Comparison of ENCODE assay signal across 8 cellular contexts in the genomic region with DNA sequence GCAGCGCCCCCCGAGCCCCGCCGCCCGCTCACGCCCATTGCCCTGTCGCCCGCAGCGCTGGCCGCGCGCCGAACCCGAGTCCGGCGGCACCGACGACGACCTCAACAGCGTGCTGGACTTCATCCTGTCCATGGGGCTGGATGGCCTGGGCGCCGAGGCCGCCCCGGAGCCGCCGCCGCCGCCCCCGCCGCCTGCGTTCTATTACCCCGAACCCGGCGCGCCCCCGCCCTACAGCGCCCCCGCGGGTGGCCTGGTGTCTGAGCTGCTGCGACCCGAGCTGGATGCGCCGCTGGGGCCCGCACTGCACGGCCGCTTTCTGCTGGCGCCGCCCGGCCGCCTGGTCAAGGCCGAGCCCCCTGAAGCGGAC. TPM values are rescaled to one million over a fixed set of nuclear protein-coding genes. Genes with fewer than 3 reads are reported as not detected.
DNase-seq lines count a peak whose midpoint lies in the region; TF ChIP-seq lines count a peak whose summit lies in the region.

No MANE protein-coding gene starts in this region.

- peak overlapping the region; percentile 17 to 91 for H3K23ac ChIP-seq in mesenchymal stem cell (ENCODE audit: low read length in 2 of 2)

- peak overlapping the region; percentile 65 for H3K4me3 ChIP-seq in CD8-positive, alpha-beta memory T cell (ENCODE audit: low read length)
- peak overlapping the region; percentile 94 for H3K4me3 ChIP-seq in GM23248
- H3K4me3 ChIP-seq in SU-DHL-6 (ENCODE audit: insufficient read depth, low read length, poor library complexity, severe bottlenecking): peak overlapping the region; percentile 41
- peak overlapping the region; percentile 82 for H3K4me3 ChIP-seq in colonic mucosa
- peak overlapping the region; percentile 75 to 77 for H3K4me3 ChIP-seq in mesenchymal stem cell (ENCODE audit: insufficient read depth in 1 of 2, low read depth in 1 of 2, low read length in 2 of 2)

- peak overlapping the region in 1 of 2 experiments; percentile 79 for H2BK12ac ChIP-seq in mesenchymal stem cell (ENCODE audit: low read length in 2 of 2)

- peak overlapping the region; percentile 36 to 97 (median 85) for H3K27ac Mint-ChIP-seq in CD8-positive, alpha-beta memory T cell
- no peak overlapping the region for H3K27ac Mint-ChIP-seq in type B pancreatic cell

- no peak overlapping the region for H2AK5ac ChIP-seq in mesenchymal stem cell (ENCODE audit: low read length, severe bottlenecking)

- peaks cover 34% of the 10 kb centered on the region for H3K36me3 ChIP-seq in CD8-positive, alpha-beta memory T cell (ENCODE audit: insufficient read depth, low read length)
- H3K36me3 ChIP-seq in GM23248 (ENCODE audit: low read depth): peaks cover 23% of the 10 kb centered on the region
- H3K36me3 ChIP-seq in SU-DHL-6 (ENCODE audit: low read length): no peaks in the 10 kb centered on the region
- no peaks in the 10 kb centered on the region for H3K36me3 ChIP-seq in colonic mucosa
- H3K36me3 ChIP-seq in mesenchymal stem cell (ENCODE audit: control insufficient read depth in 1 of 2, insufficient read depth in 2 of 2, low read depth in 1 of 2, low read length in 2 of 2): peaks cover 5 to 14% of the 10 kb centered on the region in 2 experiments

- H3K9me2 ChIP-seq in GM23248 (ENCODE audit: insufficient read depth) (no peaks in the 10 kb centered on the region), SU-DHL-6 (replicated peaks; ENCODE audit: insufficient read depth, low read length) (no peaks in the 10 kb centered on the region)

- H2AFZ ChIP-seq in GM23248: no peak overlapping the region
- no peak overlapping the region for H2AFZ ChIP-seq in SU-DHL-6 (ENCODE audit: low read depth, low read length, severe bottlenecking)
- H2AFZ ChIP-seq in mesenchymal stem cell (ENCODE audit: low read depth, low read length): peak overlapping the region; percentile 79

- H3K18ac ChIP-seq in mesenchymal stem cell (ENCODE audit: low read depth in 1 of 2, low read length in 2 of 2): peak overlapping the region; percentile 95 to 100

- H3K4me1 Mint-ChIP-seq in CD8-positive, alpha-beta memory T cell: peaks cover 33 to 57% (median 40%) of the 10 kb centered on the region in 3 donors
- H3K4me1 Mint-ChIP-seq in type B pancreatic cell (ENCODE audit: unreplicated experiment): no peaks in the 10 kb centered on the region

- peak in 3 of 5 donors; percentile 39 to 74 (median 54) for DNase-seq in CD8-positive, alpha-beta memory T cell
- peak; percentile 63 for DNase-seq in GM23248
- peak; percentile 44 for DNase-seq in colonic mucosa
- DNase-seq in mesenchymal stem cell: peak; percentile 35
- DNase-seq in type B pancreatic cell (ENCODE audit: extremely low spot score, unreplicated experiment): no peak
- DNase-seq in epidermal melanocyte (ENCODE audit: insufficient read length, low spot score): no peak
- no peak for DNase-seq in GDM1 (lab: John Stamatoyannopoulos, UW)

- H4K8ac ChIP-seq in mesenchymal stem cell (ENCODE audit: low read length): peak overlapping the region; percentile 83

- H3F3A ChIP-seq in GM23248 (ENCODE audit: insufficient read depth) (peaks cover 34% of the 10 kb centered on the region), SU-DHL-6 (ENCODE audit: insufficient read depth) (peaks cover 9% of the 10 kb centered on the region)

- H3K9me3 ChIP-seq in CD8-positive, alpha-beta memory T cell (ENCODE audit: low read length): no peaks in the 10 kb centered on the region
- no peaks in the 10 kb centered on the region for H3K9me3 ChIP-seq in GM23248 (ENCODE audit: low read depth)
- H3K9me3 ChIP-seq in SU-DHL-6 (ENCODE audit: insufficient read depth, low read length): no peaks in the 10 kb centered on the region
- no peaks in the 10 kb centered on the region for H3K9me3 ChIP-seq in colonic mucosa
- H3K9me3 ChIP-seq in mesenchymal stem cell (ENCODE audit: control insufficient read depth, low read length): no peaks in the 10 kb centered on the region

- peak overlapping the region; percentile 43 for H4K91ac ChIP-seq in mesenchymal stem cell (ENCODE audit: low read length)

- H3K4me1 ChIP-seq in CD8-positive, alpha-beta memory T cell (ENCODE audit: insufficient read depth, low read length): peaks cover 38% of the 10 kb centered on the region
- H3K4me1 ChIP-seq in GM23248 (ENCODE audit: insufficient read depth): peaks cover 23% of the 10 kb centered on the region
- H3K4me1 ChIP-seq in colonic mucosa: peaks cover 3% of the 10 kb centered on the region
- H3K4me1 ChIP-seq in mesenchymal stem cell (ENCODE audit: control insufficient read depth, insufficient read depth, low read depth, low read length): peaks cover 27% of the 10 kb centered on the region

- no peaks in the 10 kb centered on the region for H3K27me3 ChIP-seq in CD8-positive, alpha-beta memory T cell (ENCODE audit: insufficient read depth, low read length, poor library complexity, severe bottlenecking)
- H3K27me3 ChIP-seq in GM23248 (replicated peaks; ENCODE audit: insufficient read depth): no peaks in the 10 kb centered on the region
- H3K27me3 ChIP-seq in SU-DHL-6 (ENCODE audit: low read length): no peaks in the 10 kb centered on the region
- no peaks in the 10 kb centered on the region for H3K27me3 ChIP-seq in colonic mucosa
- peaks cover 0 to 5% of the 10 kb centered on the region in 2 experiments for H3K27me3 ChIP-seq in mesenchymal stem cell (ENCODE audit: control insufficient read depth in 1 of 2, insufficient read depth in 1 of 2, low read length in 2 of 2)

- in situ Hi-C loops in GM23248 (cut with MboI): no loop called here

- H3K27ac ChIP-seq in CD8-positive, alpha-beta memory T cell (ENCODE audit: low read depth, low read length): peak overlapping the region; percentile 96
- H3K27ac ChIP-seq in GM23248 (peak overlapping the region; percentile 81), SU-DHL-6 (ENCODE audit: low read depth, low read length) (no peak overlapping the region), colonic mucosa (peak overlapping the region; percentile 84), mesenchymal stem cell (ENCODE audit: low read length, poor library complexity, severe bottlenecking) (no peak overlapping the region)

- POLR2A ChIA-PET in CD8-positive, alpha-beta memory T cell (lab: Charles Lee): interaction anchor here (0.6 to 13.3 kb wide), 15 partner anchors 12 to 488 kb away, joined by 3 to 1176 read pairs (median 8); partner anchors contain the start of gene FAM32A

- H3K27me3 Mint-ChIP-seq in CD8-positive, alpha-beta memory T cell: peaks cover 0 to 39% of the 10 kb centered on the region in 2 donors
- peaks cover 81% of the 10 kb centered on the region for H3K27me3 Mint-ChIP-seq in type B pancreatic cell

- intact Hi-C loops in colonic mucosa (cut with DNase I): no loop called here

- H4K20me1 ChIP-seq in GM23248 (ENCODE audit: insufficient read depth) (no peaks in the 10 kb centered on the region), SU-DHL-6 (ENCODE audit: low read depth, low read length) (no peaks in the 10 kb centered on the region)

- peak overlapping the region; percentile 91 for H3K9ac ChIP-seq in GM23248
- no peak overlapping the region for H3K9ac ChIP-seq in SU-DHL-6 (ENCODE audit: low read length)
- H3K9ac ChIP-seq in colonic mucosa (ENCODE audit: low read depth in 2 of 2, low read length in 2 of 2): peak overlapping the region; percentile 40 to 79
- peak overlapping the region; percentile 78 for H3K9ac ChIP-seq in mesenchymal stem cell (ENCODE audit: low read length)

- H3K79me2 ChIP-seq in GM23248 (ENCODE audit: insufficient read depth) (peaks cover 29% of the 10 kb centered on the region), SU-DHL-6 (ENCODE audit: insufficient read depth, low read length) (no peaks in the 10 kb centered on the region)

- peak overlapping the region in 1 of 2 experiments; percentile 79 for H3K14ac ChIP-seq in mesenchymal stem cell (ENCODE audit: low read length in 2 of 2)

- TF ChIP-seq CTCF in SU-DHL-6 (IDR thresholded peaks at IDR 0.05; ENCODE audit: insufficient read depth, low read length, poor library complexity, severe bottlenecking) (peak; percentile 9), colonic mucosa (IDR thresholded peaks at IDR 0.05) (no peak), type B pancreatic cell (conservative IDR thresholded peaks at IDR 0.05) (peak; percentile 26)

- H3K4me3 Mint-ChIP-seq in CD8-positive, alpha-beta memory T cell: peak overlapping the region; percentile 73 to 93 (median 81)
- H3K4me3 Mint-ChIP-seq in type B pancreatic cell: no peak overlapping the region

- H3K4ac ChIP-seq in mesenchymal stem cell (ENCODE audit: low read depth in 1 of 2, low read length in 2 of 2): peak overlapping the region; percentile 69 to 77

- CTCF ChIA-PET in CD8-positive, alpha-beta memory T cell (lab: Charles Lee): interaction anchor here (1.0 to 22.1 kb wide), 7 partner anchors 14 to 62 kb away, joined by 3 to 403 read pairs (median 3); no protein-coding TSS in a partner anchor

- H2BK15ac ChIP-seq in mesenchymal stem cell (ENCODE audit: low read depth, poor library complexity, severe bottlenecking): peak overlapping the region; percentile 44

- H3K36me3 Mint-ChIP-seq in CD8-positive, alpha-beta memory T cell: peaks cover 36 to 46% (median 40%) of the 10 kb centered on the region in 3 donors
- H3K36me3 Mint-ChIP-seq in type B pancreatic cell: no peaks in the 10 kb centered on the region

- H3K4me2 ChIP-seq in GM23248 (ENCODE audit: unreplicated experiment) (peak overlapping the region; percentile 64), SU-DHL-6 (ENCODE audit: low read depth, low read length, poor library complexity, severe bottlenecking) (peak overlapping the region; percentile 58), mesenchymal stem cell (ENCODE audit: low read length, poor library complexity, severe bottlenecking) (peak overlapping the region; percentile 96)

- peaks cover 3% of the 10 kb centered on the region for H3K79me1 ChIP-seq in mesenchymal stem cell (replicated peaks; ENCODE audit: low read length, poor library complexity, severe bottlenecking)

- no peak overlapping the region for H2BK5ac ChIP-seq in mesenchymal stem cell (ENCODE audit: low read depth, low read length, poor library complexity, severe bottlenecking)

- H2BK120ac ChIP-seq in mesenchymal stem cell (ENCODE audit: low read depth, low read length): peak overlapping the region; percentile 71

- peaks cover 0 to 19% (median 15%) of the 10 kb centered on the region in 5 donors for H3K9me3 Mint-ChIP-seq in CD8-positive, alpha-beta memory T cell
- no peaks in the 10 kb centered on the region for H3K9me3 Mint-ChIP-seq in type B pancreatic cell

- WGBS in GM23248 (ENCODE audit: low coverage in 1 of 2, low lambda C conversion rate in 2 of 2, missing lambda C conversion rate in 2 of 2), 2 experiments: 1% methylated on average over 19 to 45 of the region's 52 CpGs
- 1% methylated on average over 16 of the region's 52 CpGs for WGBS in mesenchymal stem cell

RNA-seq across cellular contexts. Expression of gene KLF2, which starts 0.5 kb away (rescaled TPM):
- total RNA-seq in CD8-positive, alpha-beta memory T cell: 10 to 100 TPM; 33.7 to 37.5 TPM
- polyA plus RNA-seq in CD8-positive, alpha-beta memory T cell: 219 TPM
- 3.3 and 11.3 TPM in 2 replicates for total RNA-seq in GM23248 (2014; rRNA removed; shearing (Covaris generic))
- polyA plus RNA-seq in GM23248 (2016; fragmentation: Nextera tagmentation; extraction: Ambion mirVana): 7.8 and 10.8 TPM in 2 replicates
- total RNA-seq in colonic mucosa: 10 to 100 TPM; 12.9 to 18.7 TPM
- polyA plus RNA-seq in mesenchymal stem cell (2013, experiment 1 of 2): 39.9 TPM
- 38.0 TPM for polyA plus RNA-seq in mesenchymal stem cell (2013, experiment 2 of 2)
- total RNA-seq in type B pancreatic cell (ENCODE audit: low replicate concordance): 1.4 and 2.1 TPM in 2 replicates

Comparison
In these comparisons a context has a peak if more than half of its experiments do, and no peak if none do; other contexts are left out.
1. DNase-seq: peak in CD8-positive, alpha-beta memory T cell (3 of 5), GM23248 (single experiment), colonic mucosa (single experiment) and mesenchymal stem cell (single experiment); none in type B pancreatic cell (single experiment), epidermal melanocyte (single experiment) and GDM1 (single experiment).
2. H3K27ac ChIP-seq: peak in CD8-positive, alpha-beta memory T cell (single experiment), GM23248 (single experiment) and colonic mucosa (single experiment); none in SU-DHL-6 (single experiment) and mesenchymal stem cell (single experiment).
3. H3K4me3 ChIP-seq: peak in every context shown above with its lines; median percentile 94 in GM23248; 82 in colonic mucosa; 76 in mesenchymal stem cell; 65 in CD8-positive, alpha-beta memory T cell; 41 in SU-DHL-6.
4. Peak in every context shown above with its lines, with median percentiles within 50 percentile points of each other: H3K4me2 ChIP-seq.